Comparison of ENCODE assay signal across 7 cellular contexts in genomic region chr3:197516517-197516889, GRCh38. TPM values are rescaled to one million over a fixed set of nuclear protein-coding genes. Genes with fewer than 3 reads are reported as not detected.
DNase-seq lines count a peak whose midpoint lies in the region; ATAC-seq and TF ChIP-seq lines count a peak whose summit lies in the region.

No MANE protein-coding gene starts in this region.

- H3K27me3 Mint-ChIP-seq in activated B cell treated with CpG ODN at 0.5 μM for 24 hours, result no peaks in the 10 kb centered on the region

- peaks cover 13% of the 10 kb centered on the region for H3K4me1 Mint-ChIP-seq in activated B cell treated with CpG ODN at 0.5 μM for 24 hours

- CTCF ChIA-PET in activated B cell treated with CpG ODN at 0.5 μM for 24 hours (lab: Charles Lee), result interaction anchor here (1.1 kb wide), 1 partner anchor 260 kb away, joined by 3 read pairs; no protein-coding TSS in a partner anchor

- intact Hi-C loops in activated B cell treated with CpG ODN at 0.5 μM for 24 hours (cut with micrococcal nuclease), result loop anchor here (10.0 kb wide), 1 partner anchor 542 kb away; no protein-coding TSS in a partner anchor

- no peak overlapping the region for H3K4me3 ChIP-seq in fibroblast of villous mesenchyme (ENCODE audit: low read depth, low read length)

- peaks cover 43% of the 10 kb centered on the region for H3K36me3 Mint-ChIP-seq in activated B cell treated with CpG ODN at 0.5 μM for 24 hours (ENCODE audit: low read depth)

- POLR2A ChIA-PET in activated B cell treated with CpG ODN at 0.5 μM for 24 hours (lab: Charles Lee), result no interaction called here

- DNase-seq in HPDE6-E6E7 (ENCODE audit: extremely low spot score) (peak; percentile 90), activated B cell treated with CpG ODN at 0.5 μM for 24 hours (no peak), fibroblast of villous mesenchyme (ENCODE audit: low read depth) (peak; percentile 75), iPS-NIHi7 (ENCODE audit: extremely low spot score) (no peak), MV-4-11 (lab: John Stamatoyannopoulos, UW) (no peak)
- DNase-seq in stimulated activated CD4-positive, alpha-beta T cell treated with anti-CD3 and anti-CD28 coated beads, TNF-alpha, amount 100 ng/mL, for 48 hours (ENCODE audit: low read depth in 3 of 3), result peak; percentile 13 to 59 (median 40)

- peak overlapping the region; percentile 83 for H3K27ac Mint-ChIP-seq in activated B cell treated with CpG ODN at 0.5 μM for 24 hours

- TF ChIP-seq CTCF in activated B cell treated with CpG ODN at 0.5 μM for 24 hours (IDR thresholded peaks at IDR 0.05) (no peak), fibroblast of villous mesenchyme (IDR thresholded peaks at IDR 0.05; ENCODE audit: insufficient read depth, low read depth, low read length) (no peak)

- H3K9me3 Mint-ChIP-seq in activated B cell treated with CpG ODN at 0.5 μM for 24 hours, result peaks cover 3% of the 10 kb centered on the region

- H3K4me3 Mint-ChIP-seq in activated B cell treated with CpG ODN at 0.5 μM for 24 hours, result no peak overlapping the region

- peak; percentile 60 for ATAC-seq in activated B cell treated with CpG ODN at 0.5 μM for 24 hours (ENCODE audit: low read depth)
- no peak for ATAC-seq in GM21528 (IDR thresholded peaks at IDR 0.05; ENCODE audit: low FRiP score, unreplicated experiment)

RNA-seq across cellular contexts. Expression of gene BDH1, which starts 39.3 kb away (rescaled TPM):
- total RNA-seq in activated B cell treated with CpG ODN at 0.5 μM for 24 hours, result 35.1 and 40.9 TPM in 2 replicates
- 4.8 and 5.2 TPM in 2 replicates for total RNA-seq in fibroblast of villous mesenchyme

Comparison
In these comparisons a context has a peak if more than half of its experiments do, and no peak if none do; other contexts are left out.
1. DNase-seq: peak in HPDE6-E6E7 (single experiment), fibroblast of villous mesenchyme (single experiment) and stimulated activated CD4-positive, alpha-beta T cell treated with anti-CD3 and anti-CD28 coated beads, TNF-alpha, amount 100 ng/mL, for 48 hours (3 of 3); none in activated B cell treated with CpG ODN at 0.5 μM for 24 hours (single experiment), iPS-NIHi7 (single experiment) and MV-4-11 (single experiment).